ENCODE assay signal across 1 cellular context in genomic region chr3:194327414-194328079, GRCh38.
TF ChIP-seq lines count a peak whose summit lies in the region.

No MANE protein-coding gene starts in this region.

TF ChIP-seq in HepG2, 621 proteins besides CTCF, POLR2A, EP300 and RAD21 (continues in another document):
- no peak for TF ChIP-seq SYNCRIP (IDR thresholded peaks at IDR 0.05; ENCODE audit: insufficient read depth, low read depth, low read length)
- no peak for TF ChIP-seq ZNF557 (CRISPR knock-in tag; IDR thresholded peaks at IDR 0.05)
- TF ChIP-seq RARA (CRISPR knock-in tag; IDR thresholded peaks at IDR 0.05): no peak
- TF ChIP-seq GLI4 (CRISPR knock-in tag; IDR thresholded peaks at IDR 0.05; ENCODE audit: borderline replicate concordance): 0 out of 2 replicates have a peak, but pooled peaks have one; percentile 43
- TF ChIP-seq FOSL1 (CRISPR knock-in tag; IDR thresholded peaks at IDR 0.05; ENCODE audit: borderline replicate concordance): no peak
- no peak for TF ChIP-seq GFI1 (CRISPR knock-in tag; IDR thresholded peaks at IDR 0.05; ENCODE audit: borderline replicate concordance)
- no peak for TF ChIP-seq ZMYM4 (CRISPR knock-in tag; IDR thresholded peaks at IDR 0.05)
- TF ChIP-seq HDAC6 (IDR thresholded peaks at IDR 0.05; ENCODE audit: low read depth, low read length): peak; percentile 92; the same call in 1 of the 2 replicates
- 0 out of 2 replicates have a peak, but pooled peaks have one; percentile 42 for TF ChIP-seq SAFB2 (CRISPR knock-in tag; IDR thresholded peaks at IDR 0.05; ENCODE audit: borderline replicate concordance, low read depth)
- TF ChIP-seq ZNF772 (CRISPR knock-in tag; IDR thresholded peaks at IDR 0.05): no peak
- no peak for TF ChIP-seq ZBTB44 (CRISPR knock-in tag; IDR thresholded peaks at IDR 0.05)
- no peak for TF ChIP-seq CEBPZ (IDR thresholded peaks at IDR 0.05; ENCODE audit: low read length)
- TF ChIP-seq BCLAF1 (IDR thresholded peaks at IDR 0.05): no peak
- no peak for TF ChIP-seq PRDM15 (CRISPR knock-in tag; IDR thresholded peaks at IDR 0.05)
- TF ChIP-seq ZNF646 (CRISPR knock-in tag; IDR thresholded peaks at IDR 0.05): peak; percentile 98
- no peak for TF ChIP-seq ZSCAN31 (CRISPR knock-in tag; IDR thresholded peaks at IDR 0.05; ENCODE audit: low read depth)
- no peak for TF ChIP-seq ATM (IDR thresholded peaks at IDR 0.05; ENCODE audit: borderline replicate concordance)
- TF ChIP-seq ZFYVE20 (CRISPR knock-in tag; IDR thresholded peaks at IDR 0.05; ENCODE audit: borderline replicate concordance, low read depth): 0 out of 2 replicates have a peak, but pooled peaks have one; percentile 81
- TF ChIP-seq ZBTB46 (CRISPR knock-in tag; IDR thresholded peaks at IDR 0.05; ENCODE audit: borderline replicate concordance): no peak
- 0 out of 2 replicates have a peak, but pooled peaks have one; percentile 50 for TF ChIP-seq BCL3 (CRISPR knock-in tag; IDR thresholded peaks at IDR 0.05)
- TF ChIP-seq ZNF513 (CRISPR knock-in tag; conservative IDR thresholded peaks at IDR 0.05): no peak
